In genomic region chr6:105794263-105794662, GRCh38 we compare ENCODE assay signal across 7 cellular contexts.
DNase-seq lines count a peak whose midpoint lies in the region; ATAC-seq and TF ChIP-seq lines count a peak whose summit lies in the region.

No MANE protein-coding gene starts in this region.

- H3K27ac ChIP-seq in hepatocyte = peak overlapping the region; percentile 52
- H3K27ac ChIP-seq in stomach = peak overlapping the region in 1 of 5 donors; percentile 52

- H3K9me3 ChIP-seq in hepatocyte (ENCODE audit: low read depth) = no peaks in the 10 kb centered on the region
- H3K9me3 ChIP-seq in stomach = no peaks in the 10 kb centered on the region

- DNase-seq in hepatocyte (ENCODE audit: low spot score) (peak; percentile 73), stomach (peak; percentile 66), GOT3 (lab: John Stamatoyannopoulos, UW) (no peak), NK-92 (lab: John Stamatoyannopoulos, UW; ENCODE audit: unreplicated experiment) (no peak)

- H3K79me2 ChIP-seq in hepatocyte = no peaks in the 10 kb centered on the region

- peak; percentile 52; the same call in 1 of the 2 replicates for TF ChIP-seq EP300 in Ishikawa (IDR thresholded peaks at IDR 0.05; ENCODE audit: borderline replicate concordance)
- TF ChIP-seq EP300 in stomach (IDR thresholded peaks at IDR 0.05) = no peak

- ATAC-seq in SK-N-SH treated with all-trans-retinoic acid at 6 μM for 48 hours (peak; percentile 27), GM21515 (IDR thresholded peaks at IDR 0.05; ENCODE audit: unreplicated experiment) (no peak)

- peaks cover 33% of the 10 kb centered on the region for H3K4me1 ChIP-seq in hepatocyte (ENCODE audit: insufficient read depth)
- peaks cover 8 to 28% (median 19%) of the 10 kb centered on the region in 4 donors for H3K4me1 ChIP-seq in stomach

- intact Hi-C loops in stomach (cut with DNase I; ENCODE audit: low total_unique reads) = no loop called here

- H3K27me3 ChIP-seq in hepatocyte (no peaks in the 10 kb centered on the region), stomach (no peaks in the 10 kb centered on the region)

- no peaks in the 10 kb centered on the region for H4K20me1 ChIP-seq in hepatocyte (ENCODE audit: insufficient read depth, poor library complexity, severe bottlenecking)

- TF ChIP-seq CTCF in hepatocyte (IDR thresholded peaks at IDR 0.05; ENCODE audit: poor library complexity) (no peak), stomach (IDR thresholded peaks at IDR 0.05) (no peak)

- H3K4me2 ChIP-seq in hepatocyte = no peak overlapping the region

- H3K9me2 ChIP-seq in hepatocyte (replicated peaks; ENCODE audit: insufficient read depth) = no peaks in the 10 kb centered on the region

- peak; percentile 10; the same call in 1 of the 2 replicates for TF ChIP-seq RAD21 in Ishikawa (IDR thresholded peaks at IDR 0.05; ENCODE audit: low read depth)

- H3K4me3 ChIP-seq in hepatocyte (no peak overlapping the region), stomach (no peak overlapping the region)

- no peaks in the 10 kb centered on the region for H3K36me3 ChIP-seq in hepatocyte (replicated peaks; ENCODE audit: insufficient read depth, low read depth)
- H3K36me3 ChIP-seq in stomach = no peaks in the 10 kb centered on the region

- 42% methylated on average over 5 of the region's 5 CpGs for WGBS in hepatocyte (ENCODE audit: low lambda C conversion rate, missing lambda C conversion rate)
- WGBS in stomach, 5 donors = 21 to 36% (median 31%) methylated on average over 5 of the region's 5 CpGs

- no peak overlapping the region for H2AFZ ChIP-seq in hepatocyte

- TF ChIP-seq POLR2A in stomach (IDR thresholded peaks at IDR 0.05) = no peak

TF ChIP-seq in Ishikawa, 13 proteins besides CTCF, POLR2A, EP300 and RAD21:
- TF ChIP-seq REST (IDR thresholded peaks at IDR 0.05; ENCODE audit: low read depth) (no peak), CEBPB (IDR thresholded peaks at IDR 0.05) (peak; percentile 71), NFIC (IDR thresholded peaks at IDR 0.05) (peak; percentile 19; the same call in 1 of the 2 replicates)

TF ChIP-seq in SK-N-SH treated with all-trans-retinoic acid at 6 μM for 48 hours, 23 proteins besides CTCF, POLR2A, EP300 and RAD21:
- TF ChIP-seq PATZ1 (CRISPR knock-in tag; IDR thresholded peaks at IDR 0.05; ENCODE audit: borderline replicate concordance) = no peak
- no peak for TF ChIP-seq ZNF565 (CRISPR knock-in tag; conservative IDR thresholded peaks at IDR 0.05; ENCODE audit: low read depth)
- TF ChIP-seq ZNF70 (CRISPR knock-in tag; IDR thresholded peaks at IDR 0.05) = no peak
- no peak for TF ChIP-seq ZC3H10 (CRISPR knock-in tag; IDR thresholded peaks at IDR 0.05)
- TF ChIP-seq SNAI2 (CRISPR knock-in tag; IDR thresholded peaks at IDR 0.05) = no peak
- TF ChIP-seq ZFP30 (CRISPR knock-in tag; IDR thresholded peaks at IDR 0.05) = no peak
- no peak for TF ChIP-seq ZNF8 (CRISPR knock-in tag; IDR thresholded peaks at IDR 0.05)
- no peak for TF ChIP-seq ARNTL (CRISPR knock-in tag; IDR thresholded peaks at IDR 0.05; ENCODE audit: borderline replicate concordance, low read depth)
- no peak for TF ChIP-seq ESRRG (CRISPR knock-in tag; IDR thresholded peaks at IDR 0.05)
- no peak for TF ChIP-seq OSR1 (CRISPR knock-in tag; IDR thresholded peaks at IDR 0.05)
- no peak for TF ChIP-seq TSHZ2 (CRISPR knock-in tag; IDR thresholded peaks at IDR 0.05)
- no peak for TF ChIP-seq CREB5 (CRISPR knock-in tag; IDR thresholded peaks at IDR 0.05; ENCODE audit: low read depth)
- no peak for TF ChIP-seq GLIS3 (CRISPR knock-in tag; IDR thresholded peaks at IDR 0.05)
- TF ChIP-seq ISL1 (CRISPR knock-in tag; IDR thresholded peaks at IDR 0.05) = no peak
- no peak for TF ChIP-seq CSRNP3 (CRISPR knock-in tag; IDR thresholded peaks at IDR 0.05)
- no peak for TF ChIP-seq POU6F1 (CRISPR knock-in tag; IDR thresholded peaks at IDR 0.05; ENCODE audit: borderline replicate concordance, low read depth)
- no peak for TF ChIP-seq TOX (CRISPR knock-in tag; IDR thresholded peaks at IDR 0.05; ENCODE audit: borderline replicate concordance)
- no peak for TF ChIP-seq ZFP3 (CRISPR knock-in tag; IDR thresholded peaks at IDR 0.05)
- TF ChIP-seq CSDC2 (CRISPR knock-in tag; IDR thresholded peaks at IDR 0.05) = no peak

Comparison
In these comparisons a context has a peak if more than half of its experiments do, and no peak if none do; other contexts are left out.
1. DNase-seq: peak in hepatocyte (single experiment) and stomach (single experiment); none in GOT3 (single experiment) and NK-92 (single experiment).